In genomic region chr10:74755273-74755672, GRCh38 we compare ENCODE assay signal across 17 cellular contexts.
A peak's percentile ranks its signal among the peaks of the same experiment; 100 is the strongest.
DNase-seq lines count a peak whose midpoint lies in the region; ATAC-seq, FAIRE-seq and TF ChIP-seq lines count a peak whose summit lies in the region.
"Had no signal": no experiment of that assay in that cellular context is flagged by ENCODE, and none has a peak within 500 bp of the region (broad histone marks: within the 10 kb centered on the region; RNA-seq: fewer than 3 reads in every experiment).

No MANE protein-coding gene starts in this region.

- DNase-seq in SIG-M5 treated with dmso at 0.1 percent for 504 hours (lab: John Stamatoyannopoulos, UW; ENCODE audit: unreplicated experiment) (peak; percentile 11), SIG-M5 (lab: John Stamatoyannopoulos, UW) (no peak), NB4 (ENCODE audit: low read depth) (peak; percentile 68), RCC 7860 (ENCODE audit: low spot score) (no peak), nucleus accumbens (lab: John Stamatoyannopoulos, UW) (no peak)
- DNase-seq in T-helper 2 cell treated with Interferon-gamma antibody and Interleukin-4, amounts not matched to agents 5 μg/mL and 100 μg/mL, for 36 hours (ENCODE audit: low spot score), result no peak
- no peak for DNase-seq in activated CD4-positive, alpha-beta T cell treated with anti-CD3 and anti-CD28 coated beads for 36 hours
- DNase-seq: HCEC 1CT, NCI-H2029, NCI-H2171 treated with DMSO at 0.1 percent for 48 hours, NCI-H510A treated with DMSO at 0.1 percent for 48 hours, PC-3, T-helper 17 cell had no signal

- no peak overlapping the region for H3K4me3 ChIP-seq in NB4 (ENCODE audit: low read depth, low read length)
- H3K4me3 ChIP-seq: BLaER1 treated with 17β-estradiol and CSF1 and Interleukin-3, amounts not matched to agents 10 nM and 100 nM had no signal

- no peak for TF ChIP-seq CTCF in NB4 (IDR thresholded peaks at IDR 0.05; ENCODE audit: low read depth, low read length)

- no peak overlapping the region for H3K4me3 Mint-ChIP-seq in T-helper 2 cell treated with Interferon-gamma antibody and Interleukin-4, amounts not matched to agents 5 μg/mL and 100 μg/mL, for 36 hours
- H3K4me3 Mint-ChIP-seq in activated CD4-positive, alpha-beta T cell treated with anti-CD3 and anti-CD28 coated beads for 36 hours, result no peak overlapping the region
- H3K4me3 Mint-ChIP-seq: T-helper 17 cell had no signal

- peaks cover 5% of the 10 kb centered on the region for H3K36me3 Mint-ChIP-seq in T-helper 2 cell treated with Interferon-gamma antibody and Interleukin-4, amounts not matched to agents 5 μg/mL and 100 μg/mL, for 36 hours (ENCODE audit: low read depth)
- no peaks in the 10 kb centered on the region for H3K36me3 Mint-ChIP-seq in activated CD4-positive, alpha-beta T cell treated with anti-CD3 and anti-CD28 coated beads for 36 hours (ENCODE audit: low read depth)

- H3K27me3 Mint-ChIP-seq in T-helper 2 cell treated with Interferon-gamma antibody and Interleukin-4, amounts not matched to agents 5 μg/mL and 100 μg/mL, for 36 hours (ENCODE audit: low read depth), result no peaks in the 10 kb centered on the region
- no peaks in the 10 kb centered on the region for H3K27me3 Mint-ChIP-seq in activated CD4-positive, alpha-beta T cell treated with anti-CD3 and anti-CD28 coated beads for 36 hours
- H3K27me3 Mint-ChIP-seq: T-helper 17 cell had no signal

- CTCF ChIA-PET in activated CD4-positive, alpha-beta T cell treated with anti-CD3 and anti-CD28 coated beads for 36 hours (lab: Charles Lee), result interaction anchor here (0.6 kb wide), 1 partner anchor 150 kb away, joined by 3 read pairs; no protein-coding TSS in a partner anchor

- no peak for FAIRE-seq in RCC 7860 (lab: Jason Lieb, UNC)
- FAIRE-seq: GM18507 had no signal

- H3K9me3 Mint-ChIP-seq in T-helper 2 cell treated with Interferon-gamma antibody and Interleukin-4, amounts not matched to agents 5 μg/mL and 100 μg/mL, for 36 hours, result no peaks in the 10 kb centered on the region
- H3K9me3 Mint-ChIP-seq in activated CD4-positive, alpha-beta T cell treated with anti-CD3 and anti-CD28 coated beads for 36 hours (ENCODE audit: low read depth), result no peaks in the 10 kb centered on the region

- no peak for TF ChIP-seq POLR2A in NB4 (IDR thresholded peaks at IDR 0.05; ENCODE audit: extremely low read depth, insufficient read length)

- POLR2A ChIA-PET in activated CD4-positive, alpha-beta T cell treated with anti-CD3 and anti-CD28 coated beads for 36 hours (lab: Charles Lee), result no interaction called here

- H3K4me1 Mint-ChIP-seq in T-helper 2 cell treated with Interferon-gamma antibody and Interleukin-4, amounts not matched to agents 5 μg/mL and 100 μg/mL, for 36 hours (ENCODE audit: low read depth), result peaks cover 22% of the 10 kb centered on the region
- no peaks in the 10 kb centered on the region for H3K4me1 Mint-ChIP-seq in activated CD4-positive, alpha-beta T cell treated with anti-CD3 and anti-CD28 coated beads for 36 hours

- peak overlapping the region; percentile 55 for H3K27ac Mint-ChIP-seq in T-helper 2 cell treated with Interferon-gamma antibody and Interleukin-4, amounts not matched to agents 5 μg/mL and 100 μg/mL, for 36 hours
- no peak overlapping the region for H3K27ac Mint-ChIP-seq in activated CD4-positive, alpha-beta T cell treated with anti-CD3 and anti-CD28 coated beads for 36 hours
- H3K27ac Mint-ChIP-seq: T-helper 17 cell had no signal

- intact Hi-C loops in activated CD4-positive, alpha-beta T cell treated with anti-CD3 and anti-CD28 coated beads for 36 hours (cut with DNase I, micrococcal nuclease), result no loop called here

- no peak for ATAC-seq in GM19467 (IDR thresholded peaks at IDR 0.05; ENCODE audit: unreplicated experiment)
- ATAC-seq in activated CD4-positive, alpha-beta T cell treated with anti-CD3 and anti-CD28 coated beads for 36 hours, result no peak
- ATAC-seq: PC-3, SK-N-SH treated with all-trans-retinoic acid at 6 μM for 48 hours, T-helper 17 cell had no signal

Comparison
In these comparisons a context has a peak if more than half of its experiments do, and no peak if none do; other contexts are left out.
1. DNase-seq: peak in SIG-M5 treated with dmso at 0.1 percent for 504 hours (single experiment) and NB4 (single experiment); none in SIG-M5 (single experiment), T-helper 2 cell treated with Interferon-gamma antibody and Interleukin-4, amounts not matched to agents 5 μg/mL and 100 μg/mL, for 36 hours (single experiment), RCC 7860 (single experiment), nucleus accumbens (0 of 56) and activated CD4-positive, alpha-beta T cell treated with anti-CD3 and anti-CD28 coated beads for 36 hours (single experiment).